In the genomic region with DNA sequence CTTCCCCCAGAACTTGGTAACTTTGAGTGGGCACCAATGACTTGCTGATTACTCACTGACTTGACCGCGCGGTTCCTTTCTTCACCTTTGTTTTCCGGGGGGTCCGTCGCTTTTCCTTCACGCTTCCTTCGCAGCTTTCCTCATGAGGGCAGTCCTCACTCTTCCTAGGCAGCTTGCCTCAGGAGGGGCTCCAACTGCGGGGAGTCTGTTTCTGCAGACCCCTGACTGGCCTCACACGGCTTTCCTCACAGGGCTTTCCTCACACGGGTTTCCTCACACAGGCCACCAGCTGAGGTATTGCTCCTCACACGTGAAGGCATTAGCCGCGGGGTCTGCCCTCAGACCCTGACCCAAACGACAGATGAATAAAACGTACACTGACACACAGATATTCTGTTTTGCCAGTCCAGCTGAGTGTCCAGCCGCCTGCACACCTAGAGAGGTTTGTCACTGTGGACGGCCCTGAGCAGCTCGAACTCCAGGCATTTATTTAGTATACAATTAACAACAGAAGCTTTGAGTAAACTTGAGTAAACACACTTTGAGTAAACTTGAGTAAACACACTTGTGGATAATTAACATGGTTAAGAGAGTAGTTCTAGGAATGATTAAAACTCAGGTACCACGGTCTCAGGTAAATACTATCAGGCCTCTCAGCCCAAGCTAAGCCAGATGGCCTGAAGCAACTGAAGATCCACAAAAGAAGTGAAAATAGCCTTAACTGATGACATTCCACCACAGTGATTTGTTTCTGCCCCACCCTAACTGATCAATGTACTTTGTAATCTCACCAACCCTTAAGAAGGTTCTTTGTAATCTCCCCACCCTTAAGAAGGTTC, we compare ENCODE assay signal across 10 cellular contexts. TPM values are rescaled to one million over a fixed set of nuclear protein-coding genes. Genes with fewer than 3 reads are reported as not detected.
DNase-seq lines count a peak whose midpoint lies in the region; ATAC-seq and TF ChIP-seq lines count a peak whose summit lies in the region.
"Had no signal": no experiment of that assay in that cellular context is flagged by ENCODE, and none has a peak within 500 bp of the region (broad histone marks: within the 10 kb centered on the region; RNA-seq: fewer than 3 reads in every experiment).

No MANE protein-coding gene starts in this region.

- DNase-seq in activated naive CD4-positive, alpha-beta T cell treated with anti-CD3 and anti-CD28 coated beads, Interleukin-2, amount 10 ng/mL, durations not matched to agents 7 days and 5 days, result no peak
- DNase-seq in activated naive CD4-positive, alpha-beta T cell (lab: John Stamatoyannopoulos, UW), result no peak
- no peak for DNase-seq in activated T-helper 1 cell treated with anti-CD3 and anti-CD28 coated beads, Interleukin-12 subunit alpha, Interleukin-12 subunit beta, Interleukin-2, Interleukin-4 antibody, amounts not matched to agents 30 ng/mL and 10 ng/mL and 1 ng/mL, durations not matched to agents 14 hours and 24 hours and 36 hours (ENCODE audit: low spot score)
- no peak for DNase-seq in lower lobe of right lung
- DNase-seq in RPMI8226, result no peak
- DNase-seq in hippocampal formation (lab: John Stamatoyannopoulos, UW), result no peak
- no peak for DNase-seq in NAMALWA (ENCODE audit: low spot score)
- DNase-seq: stimulated activated naive CD4-positive, alpha-beta T cell treated with Interleukin-2 at 50 U/mL for 16 hours had no signal

- no peaks in the 10 kb centered on the region for H3K9me3 Mint-ChIP-seq in activated naive CD4-positive, alpha-beta T cell treated with anti-CD3 and anti-CD28 coated beads, Interleukin-2, amount 10 ng/mL, durations not matched to agents 7 days and 5 days
- no peaks in the 10 kb centered on the region for H3K9me3 Mint-ChIP-seq in activated T-helper 1 cell treated with anti-CD3 and anti-CD28 coated beads, Interleukin-12 subunit alpha, Interleukin-12 subunit beta, Interleukin-2, Interleukin-4 antibody, amounts not matched to agents 30 ng/mL and 10 ng/mL and 1 ng/mL, durations not matched to agents 14 hours and 24 hours and 36 hours

- H3K4me1 ChIP-seq in lower lobe of right lung (peaks cover 36% of the 10 kb centered on the region), subcutaneous abdominal adipose tissue (ENCODE audit: control insufficient read depth in 5 of 5, insufficient read depth in 5 of 5, low read length in 5 of 5) (peaks cover 0 to 14% (median 11%) of the 10 kb centered on the region in 5 donors)

- peak overlapping the region; percentile 82 for H3K4me3 Mint-ChIP-seq in activated naive CD4-positive, alpha-beta T cell treated with anti-CD3 and anti-CD28 coated beads, Interleukin-2, amount 10 ng/mL, durations not matched to agents 7 days and 5 days
- H3K4me3 Mint-ChIP-seq in activated T-helper 1 cell treated with anti-CD3 and anti-CD28 coated beads, Interleukin-12 subunit alpha, Interleukin-12 subunit beta, Interleukin-2, Interleukin-4 antibody, amounts not matched to agents 30 ng/mL and 10 ng/mL and 1 ng/mL, durations not matched to agents 14 hours and 24 hours and 36 hours, result no peak overlapping the region

- H3K9me3 ChIP-seq in lower lobe of right lung, result no peaks in the 10 kb centered on the region
- no peaks in the 10 kb centered on the region for H3K9me3 ChIP-seq in subcutaneous abdominal adipose tissue (ENCODE audit: control insufficient read depth in 5 of 5, low read length in 5 of 5)
- H3K9me3 ChIP-seq: BLaER1 had no signal

- intact Hi-C loops in activated T-helper 1 cell treated with anti-CD3 and anti-CD28 coated beads, Interleukin-12 subunit alpha, Interleukin-12 subunit beta, Interleukin-2, Interleukin-4 antibody, amounts not matched to agents 30 ng/mL and 10 ng/mL and 1 ng/mL, durations not matched to agents 14 hours and 24 hours and 36 hours (cut with micrococcal nuclease), result loop anchor here (2.0 kb wide), 1 partner anchor 41 kb away; no protein-coding TSS in a partner anchor
- intact Hi-C loops in lower lobe of right lung (cut with DNase I), result no loop called here

- peak; percentile 46 to 72 for ATAC-seq in lower lobe of right lung

- H3K27me3 Mint-ChIP-seq in activated naive CD4-positive, alpha-beta T cell treated with anti-CD3 and anti-CD28 coated beads, Interleukin-2, amount 10 ng/mL, durations not matched to agents 7 days and 5 days, result no peaks in the 10 kb centered on the region
- H3K27me3 Mint-ChIP-seq in activated T-helper 1 cell treated with anti-CD3 and anti-CD28 coated beads, Interleukin-12 subunit alpha, Interleukin-12 subunit beta, Interleukin-2, Interleukin-4 antibody, amounts not matched to agents 30 ng/mL and 10 ng/mL and 1 ng/mL, durations not matched to agents 14 hours and 24 hours and 36 hours (ENCODE audit: insufficient read depth), result peaks cover 13% of the 10 kb centered on the region

- H3K36me3 Mint-ChIP-seq in activated naive CD4-positive, alpha-beta T cell treated with anti-CD3 and anti-CD28 coated beads, Interleukin-2, amount 10 ng/mL, durations not matched to agents 7 days and 5 days, result peaks cover 4% of the 10 kb centered on the region
- no peaks in the 10 kb centered on the region for H3K36me3 Mint-ChIP-seq in activated T-helper 1 cell treated with anti-CD3 and anti-CD28 coated beads, Interleukin-12 subunit alpha, Interleukin-12 subunit beta, Interleukin-2, Interleukin-4 antibody, amounts not matched to agents 30 ng/mL and 10 ng/mL and 1 ng/mL, durations not matched to agents 14 hours and 24 hours and 36 hours (ENCODE audit: low read depth)

- H3K27ac ChIP-seq in lower lobe of right lung, result peak overlapping the region; percentile 81
- H3K27ac ChIP-seq in subcutaneous abdominal adipose tissue (ENCODE audit: low read depth, low read length), result no peak overlapping the region
- H3K27ac ChIP-seq: BLaER1 had no signal

- H3K4me3 ChIP-seq in lower lobe of right lung (peak overlapping the region; percentile 58), subcutaneous abdominal adipose tissue (ENCODE audit: low read depth in 1 of 5, low read length in 5 of 5) (peak overlapping the region; percentile 47 to 85 (median 69))

- H3K27ac Mint-ChIP-seq in activated naive CD4-positive, alpha-beta T cell treated with anti-CD3 and anti-CD28 coated beads, Interleukin-2, amount 10 ng/mL, durations not matched to agents 7 days and 5 days, result peak overlapping the region; percentile 98
- H3K27ac Mint-ChIP-seq in activated T-helper 1 cell treated with anti-CD3 and anti-CD28 coated beads, Interleukin-12 subunit alpha, Interleukin-12 subunit beta, Interleukin-2, Interleukin-4 antibody, amounts not matched to agents 30 ng/mL and 10 ng/mL and 1 ng/mL, durations not matched to agents 14 hours and 24 hours and 36 hours, result peak overlapping the region; percentile 19

- H3K4me1 Mint-ChIP-seq in activated naive CD4-positive, alpha-beta T cell treated with anti-CD3 and anti-CD28 coated beads, Interleukin-2, amount 10 ng/mL, durations not matched to agents 7 days and 5 days, result peaks cover 64% of the 10 kb centered on the region
- H3K4me1 Mint-ChIP-seq in activated T-helper 1 cell treated with anti-CD3 and anti-CD28 coated beads, Interleukin-12 subunit alpha, Interleukin-12 subunit beta, Interleukin-2, Interleukin-4 antibody, amounts not matched to agents 30 ng/mL and 10 ng/mL and 1 ng/mL, durations not matched to agents 14 hours and 24 hours and 36 hours (ENCODE audit: low read depth), result peaks cover 15% of the 10 kb centered on the region

- H3K36me3 ChIP-seq in lower lobe of right lung, result no peaks in the 10 kb centered on the region
- H3K36me3 ChIP-seq in subcutaneous abdominal adipose tissue (ENCODE audit: control insufficient read depth in 5 of 5, insufficient read depth in 5 of 5, low read length in 5 of 5), result no peaks in the 10 kb centered on the region
- H3K36me3 ChIP-seq: BLaER1 had no signal

- no peak for TF ChIP-seq CTCF in lower lobe of right lung (IDR thresholded peaks at IDR 0.05)

- H3K9ac ChIP-seq in subcutaneous abdominal adipose tissue (ENCODE audit: low read length in 5 of 5), result peak overlapping the region in 1 of 5 donors; percentile 72

- CTCF ChIA-PET in activated naive CD4-positive, alpha-beta T cell treated with anti-CD3 and anti-CD28 coated beads, Interleukin-2, amount 10 ng/mL, durations not matched to agents 7 days and 5 days (lab: Charles Lee), result interaction anchor here (2.2 to 2.8 kb wide), 2 partner anchors 26 to 41 kb away, joined by 8 to 10 read pairs; no protein-coding TSS in a partner anchor

- peaks cover 5% of the 10 kb centered on the region for H3K27me3 ChIP-seq in lower lobe of right lung (ENCODE audit: low read depth)
- H3K27me3 ChIP-seq in subcutaneous abdominal adipose tissue (ENCODE audit: control insufficient read depth in 5 of 5, insufficient read depth in 4 of 5, low read length in 5 of 5), result peaks cover 0 to 3% (median 0%) of the 10 kb centered on the region in 5 donors

RNA-seq across cellular contexts. Expression of a gene that starts 16.1 kb away (rescaled TPM):
- not detected in 2 replicates for total RNA-seq in activated T-helper 1 cell treated with anti-CD3 and anti-CD28 coated beads, Interleukin-12 subunit alpha, Interleukin-12 subunit beta, Interleukin-2, Interleukin-4 antibody, amounts not matched to agents 30 ng/mL and 10 ng/mL and 1 ng/mL, durations not matched to agents 14 hours and 24 hours and 36 hours
- total RNA-seq in lower lobe of right lung, result 1,458 TPM

RNA-seq across cellular contexts. Expression of a gene that starts 27.5 kb away (rescaled TPM):
- 45.2 and 47.2 TPM in 2 replicates for total RNA-seq in activated T-helper 1 cell treated with anti-CD3 and anti-CD28 coated beads, Interleukin-12 subunit alpha, Interleukin-12 subunit beta, Interleukin-2, Interleukin-4 antibody, amounts not matched to agents 30 ng/mL and 10 ng/mL and 1 ng/mL, durations not matched to agents 14 hours and 24 hours and 36 hours
- 11.4 TPM for total RNA-seq in lower lobe of right lung

Comparison
In these comparisons a context has a peak if more than half of its experiments do, and no peak if none do; other contexts are left out.
1. RNA of a gene that starts 16.1 kb away (total RNA-seq): 1,458 TPM in lower lobe of right lung (single experiment); not detected in activated T-helper 1 cell treated with anti-CD3 and anti-CD28 coated beads, Interleukin-12 subunit alpha, Interleukin-12 subunit beta, Interleukin-2, Interleukin-4 antibody, amounts not matched to agents 30 ng/mL and 10 ng/mL and 1 ng/mL, durations not matched to agents 14 hours and 24 hours and 36 hours; every median in the first group is over 1,000 times any median in the second.